In genomic region chr9:77455312-77455927, GRCh38 we compare ENCODE assay signal across 8 cellular contexts.
A peak's percentile ranks its signal among the peaks of the same experiment; 100 is the strongest.
DNase-seq lines count a peak whose midpoint lies in the region; ATAC-seq, FAIRE-seq and TF ChIP-seq lines count a peak whose summit lies in the region.

No MANE protein-coding gene starts in this region.

- no peak for FAIRE-seq in small intestine (lab: Jason Lieb, UNC)

- intact Hi-C loops in heart right ventricle (cut with DNase I) (loop anchor here in 9 of 10 donors (5.0 to 10.0 kb wide), 10 partner anchors 142 to 669 kb away; partner anchors contain the start of genes GNA14 (in 9 of the 9) and GNAQ (in 3 of the 9)), Right ventricle myocardium inferior (cut with DNase I) (loop anchor here (5.0 kb wide), 2 partner anchors 142 to 297 kb away; no protein-coding TSS in a partner anchor)

- H3K27me3 ChIP-seq in heart right ventricle, result no peaks in the 10 kb centered on the region
- no peaks in the 10 kb centered on the region for H3K27me3 ChIP-seq in small intestine (ENCODE audit: control insufficient read depth in 2 of 2, insufficient read depth in 2 of 2, low read length in 2 of 2)

- DNase-seq in heart right ventricle, result no peak
- DNase-seq in Right ventricle myocardium inferior (ENCODE audit: missing footprints), result no peak
- peak; percentile 30 for DNase-seq in SK-N-DZ (ENCODE audit: low spot score)
- peak; percentile 32 to 43 for DNase-seq in dermis microvascular lymphatic vessel endothelial cell (ENCODE audit: low read depth in 2 of 2)
- peak; percentile 69 for DNase-seq in small intestine
- no peak for DNase-seq in occipital lobe (lab: John Stamatoyannopoulos, UW)
- no peak for DNase-seq in kidney glomerular epithelial cell (lab: John Stamatoyannopoulos, UW)

- H3K4me1 ChIP-seq in heart right ventricle (peaks cover 0 to 17% (median 4%) of the 10 kb centered on the region in 9 donors), small intestine (ENCODE audit: control insufficient read depth in 2 of 2, insufficient read depth in 1 of 2, low read depth in 1 of 2, low read length in 1 of 2) (no peaks in the 10 kb centered on the region)

- H3K27ac ChIP-seq in heart right ventricle, result no peak overlapping the region
- H3K27ac ChIP-seq in small intestine (ENCODE audit: low read depth in 1 of 2, low read length in 1 of 2), result no peak overlapping the region

- H3K36me3 ChIP-seq in heart right ventricle (no peaks in the 10 kb centered on the region), small intestine (ENCODE audit: control insufficient read depth in 2 of 2, insufficient read depth in 2 of 2, low read length in 2 of 2) (no peaks in the 10 kb centered on the region)

- WGBS in heart right ventricle, 2 donors, result 51 to 64% methylated on average over 8 of the region's 8 CpGs
- 53 to 67% (median 57%) methylated on average over 8 of the region's 8 CpGs for WGBS in small intestine, 3 donors

- no peak for ATAC-seq in heart right ventricle
- no peak for ATAC-seq in Right ventricle myocardium inferior
- ATAC-seq in HG03342 (IDR thresholded peaks at IDR 0.05; ENCODE audit: unreplicated experiment), result peak; percentile 53

- H3K4me3 ChIP-seq in heart right ventricle, result no peak overlapping the region
- H3K4me3 ChIP-seq in small intestine (ENCODE audit: low read depth in 1 of 2, low read length in 2 of 2), result no peak overlapping the region

- peaks cover 0 to 2% (median 0%) of the 10 kb centered on the region in 11 donors for H3K9me3 ChIP-seq in heart right ventricle
- no peaks in the 10 kb centered on the region for H3K9me3 ChIP-seq in small intestine (ENCODE audit: control insufficient read depth, low read depth)

- peak; percentile 9 to 61 (median 43) for TF ChIP-seq CTCF in heart right ventricle (IDR thresholded peaks at IDR 0.05)

Comparison
In these comparisons a context has a peak if more than half of its experiments do, and no peak if none do; other contexts are left out.
1. DNase-seq: peak in SK-N-DZ (single experiment), dermis microvascular lymphatic vessel endothelial cell (2 of 2) and small intestine (single experiment); none in heart right ventricle (0 of 2), Right ventricle myocardium inferior (single experiment), occipital lobe (single experiment) and kidney glomerular epithelial cell (single experiment).